Comparison of ENCODE assay signal across 15 cellular contexts in the genomic region with DNA sequence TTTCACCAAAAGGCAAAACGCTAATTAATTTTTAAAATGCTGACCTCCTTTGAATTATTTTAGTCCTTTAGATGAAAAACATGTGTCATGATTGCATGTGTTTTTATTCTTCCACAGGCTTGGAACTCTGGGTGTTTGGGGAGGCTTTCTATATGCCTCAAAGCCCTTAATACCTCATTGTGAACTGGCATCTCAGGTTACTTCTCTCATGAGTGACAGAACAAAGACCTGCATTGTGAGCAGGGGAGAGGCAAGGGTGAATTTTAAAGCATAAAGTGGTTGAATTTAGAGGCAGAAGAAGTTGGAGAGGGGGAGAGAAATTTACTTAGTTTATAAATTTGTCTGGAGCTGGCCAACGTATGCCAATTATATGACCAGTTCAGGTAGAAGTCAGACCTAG.
"Had no signal": no experiment of that assay in that cellular context is flagged by ENCODE, and none has a peak within 500 bp of the region (broad histone marks: within the 10 kb centered on the region; RNA-seq: fewer than 3 reads in every experiment).

No MANE protein-coding gene starts in this region.

- ATAC-seq: gastrocnemius medialis; left lung; natural killer cell treated with Interleukin-12 subunit alpha and Interleukin-12 subunit beta and Interleukin-15 and Interleukin-18, amount 100 ng/mL, for 72 hours had no signal

- H3K9me3 Mint-ChIP-seq: activated T-helper 2 cell treated with anti-CD3 and anti-CD28 coated beads, Interferon-gamma antibody, Interleukin-2, Interleukin-4, amounts not matched to agents 10 μg/mL and 5 μg/mL and 100 μg/mL, durations not matched to agents 14 hours and 24 hours and 36 hours had no signal

- H3K4me3 Mint-ChIP-seq: activated naive CD4-positive, alpha-beta T cell treated with anti-CD3 and anti-CD28 coated beads, Interleukin-2, amount 10 ng/mL, durations not matched to agents 7 days and 5 days; endodermal cell; natural killer cell treated with Interleukin-12 subunit alpha and Interleukin-12 subunit beta and Interleukin-15 and Interleukin-18, amount 100 ng/mL, for 72 hours had no signal

- H3K27me3 Mint-ChIP-seq: activated naive CD4-positive, alpha-beta T cell treated with anti-CD3 and anti-CD28 coated beads, Interleukin-2, amount 10 ng/mL, durations not matched to agents 7 days and 5 days had no signal

- H3K27me3 ChIP-seq: gastrocnemius medialis, heart left ventricle, left lung, ovary had no signal

- H3K4me1 ChIP-seq: gastrocnemius medialis, heart left ventricle, left lung had no signal

- H3K4me1 Mint-ChIP-seq: activated naive CD4-positive, alpha-beta T cell treated with anti-CD3 and anti-CD28 coated beads, Interleukin-2, amount 10 ng/mL, durations not matched to agents 7 days and 5 days had no signal

- H3K9me3 ChIP-seq: gastrocnemius medialis, left lung, ovary had no signal

- H3K4me3 ChIP-seq: gastrocnemius medialis, heart left ventricle, left lung, ovary had no signal

- DNase-seq: activated CD4-positive, alpha-beta T cell treated with anti-CD3 and anti-CD28 coated beads, Interleukin-2, amount 50 U/mL, for 4 hours; activated CD4-positive, CD25-positive, alpha-beta regulatory T cell treated with anti-CD3 and anti-CD28 coated beads, Interleukin-2, amount 50 U/mL, for 72 hours; activated naive CD4-positive, alpha-beta T cell treated with anti-CD3 and anti-CD28 coated beads, Interleukin-2, amount 10 ng/mL, durations not matched to agents 7 days and 5 days; activated T-cell treated with anti-CD3 and anti-CD28 coated beads for 4 hours; endodermal cell; gastrocnemius medialis; left lung; mesendoderm; ovary; stimulated activated CD4-positive, alpha-beta T cell treated with anti-CD3 and anti-CD28 coated beads, Interleukin-12 subunit alpha, Interleukin-12 subunit beta, amount 100 ng/mL, for 4 hours; stimulated activated CD4-positive, alpha-beta T cell treated with anti-CD3 and anti-CD28 coated beads, Interleukin-2, amount 100 ng/mL, for 24 hours; T-helper 9 cell had no signal

- H3K36me3 Mint-ChIP-seq: activated naive CD4-positive, alpha-beta T cell treated with anti-CD3 and anti-CD28 coated beads, Interleukin-2, amount 10 ng/mL, durations not matched to agents 7 days and 5 days; natural killer cell treated with Interleukin-12 subunit alpha and Interleukin-12 subunit beta and Interleukin-15 and Interleukin-18, amount 100 ng/mL, for 72 hours had no signal

- H3K36me3 ChIP-seq: gastrocnemius medialis, heart left ventricle, left lung, ovary had no signal

- H3K27ac ChIP-seq: gastrocnemius medialis, left lung, ovary had no signal

- H3K27ac Mint-ChIP-seq: activated naive CD4-positive, alpha-beta T cell treated with anti-CD3 and anti-CD28 coated beads, Interleukin-2, amount 10 ng/mL, durations not matched to agents 7 days and 5 days; activated T-helper 2 cell treated with anti-CD3 and anti-CD28 coated beads, Interferon-gamma antibody, Interleukin-2, Interleukin-4, amounts not matched to agents 10 μg/mL and 5 μg/mL and 100 μg/mL, durations not matched to agents 14 hours and 24 hours and 36 hours; endodermal cell; natural killer cell treated with Interleukin-12 subunit alpha and Interleukin-12 subunit beta and Interleukin-15 and Interleukin-18, amount 100 ng/mL, for 72 hours had no signal
